Comparison of ENCODE assay signal across 11 cellular contexts in genomic region chr6:121522265-121522664, GRCh38.
DNase-seq lines count a peak whose midpoint lies in the region; ATAC-seq and FAIRE-seq lines count a peak whose summit lies in the region.
"Had no signal": no experiment of that assay in that cellular context is flagged by ENCODE, and none has a peak within 500 bp of the region (broad histone marks: within the 10 kb centered on the region; RNA-seq: fewer than 3 reads in every experiment).

No MANE protein-coding gene starts in this region.

- no peaks in the 10 kb centered on the region for H3K4me1 Mint-ChIP-seq in activated CD8-positive, alpha-beta memory T cell treated with anti-CD3 and anti-CD28 coated beads, Interleukin-2, amount 10 ng/mL, durations not matched to agents 7 days and 5 days

- no peak for ATAC-seq in activated CD8-positive, alpha-beta memory T cell treated with anti-CD3 and anti-CD28 coated beads, Interleukin-2, amount 10 ng/mL, durations not matched to agents 7 days and 5 days

- H3K4me1 ChIP-seq in adipocyte (ENCODE audit: control insufficient read depth, insufficient read depth, low read length) (peaks cover 7% of the 10 kb centered on the region), skeletal muscle satellite cell (ENCODE audit: control insufficient read depth, insufficient read depth, low read length) (peaks cover 38% of the 10 kb centered on the region)

- no peaks in the 10 kb centered on the region for H3K36me3 ChIP-seq in adipocyte (ENCODE audit: control insufficient read depth, insufficient read depth, low read length, severe bottlenecking)
- H3K36me3 ChIP-seq in skeletal muscle satellite cell (ENCODE audit: insufficient read depth, low read length): no peaks in the 10 kb centered on the region

- H3K9ac ChIP-seq in adipocyte (ENCODE audit: low read length): peak overlapping the region; percentile 51
- peak overlapping the region; percentile 84 for H3K9ac ChIP-seq in skeletal muscle satellite cell (ENCODE audit: low read depth, low read length)
- H3K9ac ChIP-seq: KMS-11 had no signal

- no peak for FAIRE-seq in GM19239 (lab: Jason Lieb, UNC)

- no peaks in the 10 kb centered on the region for H3K27me3 Mint-ChIP-seq in activated CD8-positive, alpha-beta memory T cell treated with anti-CD3 and anti-CD28 coated beads, Interleukin-2, amount 10 ng/mL, durations not matched to agents 7 days and 5 days

- H3K4me3 ChIP-seq in adipocyte (ENCODE audit: low read length): peak overlapping the region; percentile 34
- H3K4me3 ChIP-seq in skeletal muscle satellite cell (ENCODE audit: low read length): peak overlapping the region; percentile 43

- H3K27me3 ChIP-seq in adipocyte (replicated peaks; ENCODE audit: control insufficient read depth, insufficient read depth, low read length) (no peaks in the 10 kb centered on the region), skeletal muscle satellite cell (ENCODE audit: control insufficient read depth, insufficient read depth, low read length) (no peaks in the 10 kb centered on the region)

- no peak overlapping the region for H3K4me3 Mint-ChIP-seq in activated CD8-positive, alpha-beta memory T cell treated with anti-CD3 and anti-CD28 coated beads, Interleukin-2, amount 10 ng/mL, durations not matched to agents 7 days and 5 days

- no peaks in the 10 kb centered on the region for H3K9me3 Mint-ChIP-seq in activated CD8-positive, alpha-beta memory T cell treated with anti-CD3 and anti-CD28 coated beads, Interleukin-2, amount 10 ng/mL, durations not matched to agents 7 days and 5 days (ENCODE audit: low read depth)

- H3K4me2 ChIP-seq in skeletal muscle satellite cell (ENCODE audit: low read length): peak overlapping the region; percentile 73
- H3K4me2 ChIP-seq: KMS-11 had no signal

- H3K36me3 Mint-ChIP-seq in activated CD8-positive, alpha-beta memory T cell treated with anti-CD3 and anti-CD28 coated beads, Interleukin-2, amount 10 ng/mL, durations not matched to agents 7 days and 5 days: no peaks in the 10 kb centered on the region

- CTCF ChIA-PET in activated CD8-positive, alpha-beta memory T cell treated with anti-CD3 and anti-CD28 coated beads, Interleukin-2, amount 10 ng/mL, durations not matched to agents 7 days and 5 days (lab: Charles Lee): no interaction called here

- no peak overlapping the region for H3K27ac Mint-ChIP-seq in activated CD8-positive, alpha-beta memory T cell treated with anti-CD3 and anti-CD28 coated beads, Interleukin-2, amount 10 ng/mL, durations not matched to agents 7 days and 5 days

- no peaks in the 10 kb centered on the region for H3K9me3 ChIP-seq in adipocyte (ENCODE audit: control insufficient read depth, low read length)
- no peaks in the 10 kb centered on the region for H3K9me3 ChIP-seq in skeletal muscle satellite cell (replicated peaks; ENCODE audit: low read length)

- DNase-seq in GM04503 (ENCODE audit: low read depth) (peak; percentile 91), adipocyte (ENCODE audit: low read depth) (peak; percentile 89), glomerular visceral epithelial cell (ENCODE audit: extremely low spot score) (peak; percentile 88), NCI-H446 (lab: John Stamatoyannopoulos, UW) (no peak), NCI-H510A treated with DMSO at 0.1 percent for 48 hours (lab: John Stamatoyannopoulos, UW) (no peak), GM19239 (ENCODE audit: insufficient read length, low spot score) (no peak)
- DNase-seq in activated CD8-positive, alpha-beta memory T cell treated with anti-CD3 and anti-CD28 coated beads, Interleukin-2, amount 10 ng/mL, durations not matched to agents 7 days and 5 days: no peak
- DNase-seq: RPMI8226; stimulated activated CD4-positive, alpha-beta T cell treated with anti-CD3 and anti-CD28 coated beads, Interleukin-2, amount 100 ng/mL, for 48 hours had no signal

Comparison
In these comparisons a context has a peak if more than half of its experiments do, and no peak if none do; other contexts are left out.
1. DNase-seq: peak in GM04503 (single experiment), adipocyte (single experiment) and glomerular visceral epithelial cell (single experiment); none in NCI-H446 (0 of 2), NCI-H510A treated with DMSO at 0.1 percent for 48 hours (single experiment), GM19239 (single experiment) and activated CD8-positive, alpha-beta memory T cell treated with anti-CD3 and anti-CD28 coated beads, Interleukin-2, amount 10 ng/mL, durations not matched to agents 7 days and 5 days (single experiment).